In genomic region chrX:97314348-97314747, GRCh38 we compare ENCODE assay signal across 1 cellular context.
TF ChIP-seq lines count a peak whose summit lies in the region.

No MANE protein-coding gene starts in this region.

TF ChIP-seq in GM23338, 12 proteins besides CTCF, POLR2A, EP300 and RAD21 (continued from another document):
- TF ChIP-seq ZNF462 (CRISPR knock-in tag; IDR thresholded peaks at IDR 0.05): no peak
- TF ChIP-seq REST (IDR thresholded peaks at IDR 0.05; ENCODE audit: unreplicated experiment): no peak
- TF ChIP-seq NANOG (IDR thresholded peaks at IDR 0.05; ENCODE audit: borderline replicate concordance): no peak
- no peak for TF ChIP-seq EZH2 (IDR thresholded peaks at IDR 0.05; ENCODE audit: low read depth, unreplicated experiment)
- no peak for TF ChIP-seq STAT1 (IDR thresholded peaks at IDR 0.05; ENCODE audit: unreplicated experiment)
